8 cellular contexts compared by ENCODE assay signal in the genomic region with DNA sequence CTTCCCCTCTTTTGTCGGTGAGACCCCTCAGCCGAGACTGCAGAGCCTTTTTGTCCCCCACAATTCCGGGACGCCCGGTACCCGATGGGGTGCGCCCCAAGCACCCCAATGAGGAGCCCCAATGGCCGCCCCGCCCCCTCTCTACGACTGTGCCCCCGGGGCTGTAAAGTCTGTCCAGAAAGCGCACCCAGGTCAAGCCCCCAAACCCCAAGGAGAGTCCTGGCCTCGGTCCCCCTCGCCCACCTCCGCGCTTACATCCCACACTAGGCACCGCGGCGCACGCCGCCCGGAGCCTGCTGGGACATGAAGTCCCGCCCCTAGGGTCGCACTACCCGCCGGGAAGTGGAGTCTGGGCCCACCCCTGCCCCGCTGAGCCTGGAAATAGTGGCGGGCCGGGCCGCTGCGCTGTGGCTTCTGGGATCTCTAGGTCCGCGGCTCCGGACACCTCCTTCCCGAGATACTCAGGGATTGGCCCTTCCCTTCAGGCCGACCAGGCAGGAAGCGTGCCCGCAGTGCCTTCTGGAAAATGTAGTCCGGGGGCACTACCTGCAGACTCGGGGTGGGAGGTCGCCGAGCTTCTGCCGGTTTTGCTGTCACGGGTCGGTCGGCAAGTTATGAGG. TPM values are rescaled to one million over a fixed set of nuclear protein-coding genes. Genes with fewer than 3 reads are reported as not detected.
DNase-seq lines count a peak whose midpoint lies in the region.

TSS of gene MEN1 (minus strand) at position 281 of the 620 bp plus-strand sequence. CDS start 442 bp downstream, outside the sequence.

- H3K4me1 ChIP-seq in neuron (ENCODE audit: insufficient read depth, low read length) = peaks cover 8% of the 10 kb centered on the region

- no peaks in the 10 kb centered on the region for H3K9me3 ChIP-seq in neuron (ENCODE audit: low read length)

- peaks cover 27% of the 10 kb centered on the region for H3K36me3 ChIP-seq in neuron (ENCODE audit: insufficient read depth, low read length)

- H3K27me3 ChIP-seq in neuron (ENCODE audit: insufficient read depth, low read length) = no peaks in the 10 kb centered on the region

- H3K4me3 ChIP-seq in neuron (ENCODE audit: low read length) = peak within 1 kb of the TSS; percentile 81

- peak within 1 kb of the TSS; percentile 80 for H2AFZ ChIP-seq in neuron (ENCODE audit: low read depth, low read length)

- DNase-seq in EH (ENCODE audit: low read depth) (peak; percentile 96), HCEC 1CT (peak; percentile 97), MV-4-11 (lab: John Stamatoyannopoulos, UW) (peak; percentile 96), SK-N-DZ (ENCODE audit: low spot score) (peak; percentile 97), foreskin melanocyte (peak; percentile 94), stromal cell of bone marrow (ENCODE audit: low read depth) (peak; percentile 95)
- peak; percentile 82 for DNase-seq in activated naive CD4-positive, alpha-beta T cell treated with Interleukin-2 at 50 U/mL for 16 hours

RNA-seq across cellular contexts. Expression of gene MEN1, which starts in this region (rescaled TPM):
- polyA plus RNA-seq in SK-N-DZ (2014; cell fraction: cytosol; rRNA removed) = 21.2 and 26.8 TPM in 2 replicates
- polyA plus RNA-seq in SK-N-DZ (2014; cell fraction: nucleus; rRNA removed) = 40.7 and 64.0 TPM in 2 replicates

Comparison
In these comparisons a context has a peak if more than half of its experiments do, and no peak if none do; other contexts are left out.
1. Peak in every context shown above with its lines: DNase-seq and H3K4me3 ChIP-seq.